17 cellular contexts compared by ENCODE assay signal in the genomic region with DNA sequence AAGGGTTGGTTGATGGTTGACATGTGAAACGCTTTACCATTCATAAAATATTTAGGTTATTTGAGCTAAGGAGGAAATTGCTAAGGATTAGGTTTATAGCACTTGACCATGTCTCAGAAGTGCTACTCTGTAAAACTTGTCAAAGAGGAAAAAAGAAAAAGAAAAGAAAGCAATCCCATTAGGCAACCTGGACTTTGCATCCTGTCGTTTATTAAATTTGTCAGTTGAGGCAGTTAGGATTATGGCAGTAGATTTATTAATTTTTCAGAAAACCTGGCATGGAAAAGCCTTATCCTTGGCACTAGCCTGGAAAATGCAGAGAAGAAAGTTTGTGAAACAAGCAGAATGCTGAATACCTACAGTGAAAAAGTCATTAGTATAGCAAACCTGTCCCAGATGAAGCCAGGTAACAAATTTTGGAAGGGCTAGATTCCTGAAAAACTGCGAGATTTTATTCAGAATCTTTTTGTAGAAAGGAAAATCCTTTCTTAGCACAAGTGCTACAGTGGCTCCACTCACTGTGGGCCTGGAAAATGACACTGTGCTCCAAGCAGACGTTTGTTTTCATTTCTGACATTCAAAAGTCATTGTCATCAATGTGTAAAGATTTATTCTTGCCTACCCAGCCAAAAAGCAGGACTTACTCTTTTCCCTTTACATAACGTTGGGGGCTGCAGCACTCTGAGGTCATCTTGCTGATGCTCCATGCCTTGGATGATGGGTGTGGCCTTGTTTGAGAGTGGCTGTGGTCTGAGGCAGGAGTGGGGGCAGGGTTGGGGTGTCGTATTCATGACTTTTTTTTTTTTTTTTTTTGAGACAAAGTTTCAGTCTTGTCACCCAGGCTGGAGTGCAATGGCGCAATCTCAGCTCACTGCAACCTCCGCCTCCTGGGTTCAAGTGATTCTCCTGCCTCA.
"Had no signal": no experiment of that assay in that cellular context is flagged by ENCODE, and none has a peak within 500 bp of the region (broad histone marks: within the 10 kb centered on the region; RNA-seq: fewer than 3 reads in every experiment).

No MANE protein-coding gene starts in this region.

- H3K4me1 ChIP-seq: foreskin keratinocyte, neural progenitor cell, parathyroid adenoma, vagina had no signal

- H3K9ac ChIP-seq: neural progenitor cell, parathyroid adenoma had no signal

- H3K36me3 Mint-ChIP-seq: mesothelial cell of epicardium, neural progenitor cell had no signal

- H3K79me2 ChIP-seq: parathyroid adenoma had no signal

- H3K9me3 Mint-ChIP-seq: neural progenitor cell had no signal

- H3K9me3 ChIP-seq: ascending aorta, esophagus squamous epithelium, stomach, thoracic aorta, vagina had no signal

- H3K27ac ChIP-seq: ascending aorta, esophagus squamous epithelium, foreskin keratinocyte, neural progenitor cell, parathyroid adenoma, stomach, vagina, VCaP had no signal

- H3K4me3 Mint-ChIP-seq: activated CD8-positive, alpha-beta T cell treated with anti-CD3 and anti-CD28 coated beads, Interleukin-2, amount 10 ng/mL, durations not matched to agents 7 days and 5 days; mesothelial cell of epicardium; neural progenitor cell had no signal

- DNase-seq: activated CD4-positive, alpha-beta T cell treated with anti-CD3 and anti-CD28 coated beads for 4 hours; activated CD8-positive, alpha-beta memory T cell treated with anti-CD3 and anti-CD28 coated beads, Interleukin-2, amount 50 U/mL, for 48 hours; activated CD8-positive, alpha-beta T cell treated with anti-CD3 and anti-CD28 coated beads, Interleukin-2, amount 10 ng/mL, durations not matched to agents 7 days and 5 days; esophagus squamous epithelium; foreskin keratinocyte; head of caudate nucleus; stomach had no signal

- H3K4me2 ChIP-seq: neural progenitor cell had no signal

- H3K36me3 ChIP-seq: ascending aorta, esophagus squamous epithelium, neural progenitor cell, stomach, thoracic aorta, vagina had no signal

- H3K27me3 ChIP-seq: ascending aorta, esophagus squamous epithelium, foreskin keratinocyte, neural progenitor cell, stomach, vagina had no signal

- H3K4me3 ChIP-seq: ascending aorta, esophagus squamous epithelium, neural progenitor cell, stomach, thoracic aorta, vagina had no signal

- H2AFZ ChIP-seq: neural progenitor cell, parathyroid adenoma had no signal

- FAIRE-seq: bronchial epithelial cell, colon, islet of Langerhans had no signal

- H3K27ac Mint-ChIP-seq: activated CD8-positive, alpha-beta T cell treated with anti-CD3 and anti-CD28 coated beads, Interleukin-2, amount 10 ng/mL, durations not matched to agents 7 days and 5 days; mesothelial cell of epicardium; neural progenitor cell had no signal
